29 cellular contexts compared by ENCODE assay signal in the genomic region with DNA sequence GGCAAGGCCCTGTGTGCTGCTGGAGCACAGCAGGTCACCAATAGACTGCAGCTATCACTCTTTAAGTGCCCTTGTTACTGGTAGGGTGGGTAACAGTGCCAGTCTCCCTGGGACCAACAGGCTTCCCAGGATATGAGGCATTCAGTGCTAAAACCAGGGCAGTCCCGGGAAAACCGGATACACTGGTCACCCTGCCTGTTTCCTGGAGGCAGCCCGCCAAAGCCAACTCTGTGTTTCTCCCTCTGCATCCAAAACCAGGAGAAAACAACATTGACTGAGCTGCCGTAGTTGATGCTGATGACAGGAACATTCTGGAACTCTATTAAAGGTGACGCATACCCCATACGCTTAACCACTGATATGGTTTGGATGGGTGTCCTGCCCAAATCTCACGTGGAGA.
DNase-seq lines count a peak whose midpoint lies in the region; ATAC-seq and TF ChIP-seq lines count a peak whose summit lies in the region.
"Had no signal": no experiment of that assay in that cellular context is flagged by ENCODE, and none has a peak within 500 bp of the region (broad histone marks: within the 10 kb centered on the region; RNA-seq: fewer than 3 reads in every experiment).

No MANE protein-coding gene starts in this region.

- no peak overlapping the region for H2AFZ ChIP-seq in PC-3 (ENCODE audit: low read length)
- H2AFZ ChIP-seq: neural progenitor cell had no signal

- POLR2A ChIA-PET in HEK293 (lab: Yijun Ruan, JAX) (no interaction called here), PC-3 (lab: Charles Lee; ENCODE audit: unreplicated experiment) (interaction anchor here (0.7 kb wide), 1 partner anchor 349 kb away, joined by 3 read pairs; no protein-coding TSS in a partner anchor), GM10248 (lab: Yijun Ruan, JAX) (no interaction called here)

- peak; percentile 95 for ATAC-seq in PC-3
- ATAC-seq in esophagus mucosa: peak; percentile 32
- no peak for ATAC-seq in GM19023 (IDR thresholded peaks at IDR 0.05; ENCODE audit: unreplicated experiment)
- ATAC-seq: activated CD8-positive, alpha-beta T cell treated with anti-CD3 and anti-CD28 coated beads for 36 hours; K562; left ventricle myocardium superior had no signal

- no peaks in the 10 kb centered on the region for H4K20me1 ChIP-seq in PC-3 (ENCODE audit: low read length)
- H4K20me1 ChIP-seq: BLaER1 treated with 17β-estradiol and CSF1 and Interleukin-3, amounts not matched to agents 10 nM and 100 nM had no signal

- H3K27ac ChIP-seq in HEK293 (ENCODE audit: extremely low read depth, low read depth, low read length) (no peak overlapping the region), PC-3 (ENCODE audit: low read length) (peak overlapping the region; percentile 95), prostate gland (peak overlapping the region; percentile 80 to 83), vagina (no peak overlapping the region)
- H3K27ac ChIP-seq: BLaER1 treated with 17β-estradiol and CSF1 and Interleukin-3, amounts not matched to agents 10 nM and 100 nM; neural progenitor cell; sigmoid colon; SK-N-MC; tibial nerve had no signal

- H3K36me3 ChIP-seq in HEK293 (ENCODE audit: control insufficient read depth in 2 of 2, insufficient read depth in 1 of 2, low read length in 2 of 2) (no peaks in the 10 kb centered on the region), PC-3 (ENCODE audit: low read depth, low read length) (no peaks in the 10 kb centered on the region), prostate gland (no peaks in the 10 kb centered on the region), vagina (no peaks in the 10 kb centered on the region)
- H3K36me3 ChIP-seq: BLaER1 treated with 17β-estradiol and CSF1 and Interleukin-3, amounts not matched to agents 10 nM and 100 nM; neural progenitor cell; sigmoid colon; tibial nerve had no signal

- peak; percentile 97 for DNase-seq in PC-3
- DNase-seq in prostate gland (ENCODE audit: low spot score): peak; percentile 91
- DNase-seq in vagina (ENCODE audit: extremely low spot score in 2 of 2): no peak
- no peak for DNase-seq in GM10248 (ENCODE audit: extremely low spot score)
- DNase-seq: activated CD4-positive, alpha-beta T cell treated with anti-CD3 and anti-CD28 coated beads for 1 hour; activated CD8-positive, alpha-beta T cell treated with anti-CD3 and anti-CD28 coated beads for 36 hours; activated effector memory CD4-positive, alpha-beta T cell treated with Interleukin-2 at 50 U/mL for 16 hours; COR-L47; effector CD8-positive, alpha-beta T cell; erythroblast; GOT3; head of caudate nucleus; HFFc6; islet precursor cell; left ventricle myocardium superior; NCI-H1105; NCI-H1930; NCI-H526; OCI-M1; sigmoid colon; stimulated activated CD4-positive, alpha-beta T cell treated with anti-CD3 and anti-CD28 coated beads, Interleukin-4, amount 100 ng/mL, for 24 hours had no signal

- peak overlapping the region; percentile 70 for H3K9ac ChIP-seq in PC-3 (ENCODE audit: low read length)
- H3K9ac ChIP-seq: BLaER1 treated with 17β-estradiol and CSF1 and Interleukin-3, amounts not matched to agents 10 nM and 100 nM; neural progenitor cell had no signal

- peak overlapping the region; percentile 81 for H3K4me2 ChIP-seq in PC-3 (ENCODE audit: low read length)
- H3K4me2 ChIP-seq: neural progenitor cell had no signal

- H3K4me1 ChIP-seq in HEK293 (ENCODE audit: control insufficient read depth, insufficient read depth, low read length) (no peaks in the 10 kb centered on the region), PC-3 (ENCODE audit: insufficient read depth, low read length) (peaks cover 19% of the 10 kb centered on the region), prostate gland (replicated peaks) (no peaks in the 10 kb centered on the region), vagina (no peaks in the 10 kb centered on the region)
- H3K4me1 ChIP-seq: sigmoid colon, tibial nerve had no signal

- intact Hi-C loops in PC-3 (cut with micrococcal nuclease) (no loop called here), prostate gland (cut with DNase I) (no loop called here), vagina (cut with DNase I) (no loop called here)

- no peak overlapping the region for H3K4me3 ChIP-seq in HEK293 (ENCODE audit: low read depth, low read length)
- H3K4me3 ChIP-seq in PC-3 (ENCODE audit: low read length): peak overlapping the region; percentile 32
- H3K4me3 ChIP-seq in prostate gland: no peak overlapping the region
- no peak overlapping the region for H3K4me3 ChIP-seq in vagina
- H3K4me3 ChIP-seq: BLaER1 treated with 17β-estradiol and CSF1 and Interleukin-3, amounts not matched to agents 10 nM and 100 nM; K562; neural progenitor cell; sigmoid colon; SK-N-MC; tibial nerve had no signal

- no peaks in the 10 kb centered on the region for H3K9me3 ChIP-seq in HEK293 (ENCODE audit: control insufficient read depth, insufficient read depth, low read depth, low read length)
- no peaks in the 10 kb centered on the region for H3K9me3 ChIP-seq in PC-3 (ENCODE audit: low read length)
- no peaks in the 10 kb centered on the region for H3K9me3 ChIP-seq in prostate gland
- H3K9me3 ChIP-seq in vagina: no peaks in the 10 kb centered on the region
- H3K9me3 ChIP-seq: BLaER1 treated with 17β-estradiol and CSF1 and Interleukin-3, amounts not matched to agents 10 nM and 100 nM; sigmoid colon; tibial nerve had no signal

- CTCF ChIA-PET in HEK293 (lab: Yijun Ruan, JAX) (no interaction called here), PC-3 (lab: Charles Lee) (no interaction called here), GM10248 (lab: Yijun Ruan, JAX) (no interaction called here)

- BruUV-seq in PC-3 (replicated peaks; lab: Mats Ljungman, UMichigan): no TSS peak

- no peaks in the 10 kb centered on the region for H3K9me2 ChIP-seq in PC-3 (replicated peaks; ENCODE audit: low read length)

- TF ChIP-seq POLR2A in prostate gland (IDR thresholded peaks at IDR 0.05): no peak
- TF ChIP-seq POLR2A in vagina (IDR thresholded peaks at IDR 0.05): no peak

- no peaks in the 10 kb centered on the region for H3K27me3 ChIP-seq in PC-3 (ENCODE audit: low read length)
- no peaks in the 10 kb centered on the region for H3K27me3 ChIP-seq in prostate gland (replicated peaks; ENCODE audit: insufficient read depth)
- H3K27me3 ChIP-seq in vagina: no peaks in the 10 kb centered on the region
- H3K27me3 ChIP-seq: BLaER1 treated with 17β-estradiol and CSF1 and Interleukin-3, amounts not matched to agents 10 nM and 100 nM; neural progenitor cell; sigmoid colon; tibial nerve had no signal

- 38% methylated on average over 7 of the region's 7 CpGs for WGBS in prostate gland

- no peaks in the 10 kb centered on the region for H3K79me2 ChIP-seq in PC-3 (ENCODE audit: low read length)

- TF ChIP-seq CTCF in HEK293 (tag by site-specific recombination; IDR thresholded peaks at IDR 0.05) (no peak), PC-3 (conservative IDR thresholded peaks at IDR 0.05; ENCODE audit: low read depth, low read length) (no peak), prostate gland (IDR thresholded peaks at IDR 0.05) (no peak), vagina (IDR thresholded peaks at IDR 0.05) (no peak), GM10248 (IDR thresholded peaks at IDR 0.05; ENCODE audit: control extremely low read depth, extremely low read depth, low read depth, missing control alignments) (no peak)

- H3F3A ChIP-seq in PC-3 (ENCODE audit: low read length, unreplicated experiment): peaks cover 7% of the 10 kb centered on the region

TF ChIP-seq in HEK293, 187 proteins besides CTCF, POLR2A, EP300 and RAD21:
- no peak for TF ChIP-seq ZNF701 (tag by site-specific recombination; IDR thresholded peaks at IDR 0.05)
- no peak for TF ChIP-seq SP3 (tag by site-specific recombination; IDR thresholded peaks at IDR 0.05)
- TF ChIP-seq ZIC2 (tag by site-specific recombination; IDR thresholded peaks at IDR 0.05): 0 out of 2 replicates have a peak, but pooled peaks have one; percentile 21
TF ChIP-seq in HEK293: peak in this region for 1.

Comparison
In these comparisons a context has a peak if more than half of its experiments do, and no peak if none do; other contexts are left out.
1. H3K27ac ChIP-seq: peak in PC-3 (single experiment) and prostate gland (2 of 2); none in HEK293 (single experiment) and vagina (single experiment).
2. DNase-seq: peak in PC-3 (single experiment) and prostate gland (single experiment); none in vagina (0 of 2) and GM10248 (single experiment).